In genomic region chr2:15623898-15624541, GRCh38 we compare ENCODE assay signal across 37 cellular contexts.
"Had no signal": no experiment of that assay in that cellular context is flagged by ENCODE, and none has a peak within 500 bp of the region (broad histone marks: within the 10 kb centered on the region; RNA-seq: fewer than 3 reads in every experiment).

No MANE protein-coding gene starts in this region.

- H3K4me1 Mint-ChIP-seq: activated B cell treated with CpG ODN at 0.5 μM for 24 hours; activated naive CD4-positive, alpha-beta T cell treated with anti-CD3 and anti-CD28 coated beads, Interleukin-2, amount 50 U/mL, for 24 hours; activated naive CD8-positive, alpha-beta T cell treated with anti-CD3 and anti-CD28 coated beads for 36 hours; activated naive CD8-positive, alpha-beta T cell treated with anti-CD3 and anti-CD28 coated beads, Interleukin-2, amount 50 U/mL, for 24 hours had no signal

- DNase-seq: activated B cell treated with CpG ODN at 0.5 μM for 24 hours; activated CD4-positive, alpha-beta T cell treated with anti-CD3 and anti-CD28 coated beads for 48 hours; activated CD4-positive, alpha-beta T cell treated with anti-CD3 and anti-CD28 coated beads, Interleukin-2, amount 50 U/mL, for 1 hour; activated CD4-positive, alpha-beta T cell treated with anti-CD3 and anti-CD28 coated beads, Interleukin-2, amount 50 U/mL, for 48 hours; activated CD8-positive, alpha-beta memory T cell treated with anti-CD3 and anti-CD28 coated beads, Interleukin-2, amount 10 ng/mL, durations not matched to agents 7 days and 5 days; activated CD8-positive, alpha-beta memory T cell treated with anti-CD3 and anti-CD28 coated beads, Interleukin-2, amount 50 U/mL, for 4 hours; activated CD8-positive, alpha-beta T cell treated with anti-CD3 and anti-CD28 coated beads, Interleukin-2, amount 10 ng/mL, durations not matched to agents 7 days and 5 days; activated effector memory CD4-positive, alpha-beta T cell treated with anti-CD3 and anti-CD28 coated beads, Interleukin-2, amount 50 U/mL, for 16 hours; activated naive CD4-positive, alpha-beta T cell treated with anti-CD3 and anti-CD28 coated beads for 36 hours; activated naive CD8-positive, alpha-beta T cell treated with anti-CD3 and anti-CD28 coated beads for 36 hours; activated naive CD8-positive, alpha-beta T cell treated with anti-CD3 and anti-CD28 coated beads, Interleukin-2, amount 50 U/mL, for 24 hours; activated T-cell treated with anti-CD3 and anti-CD28 coated beads, Interleukin-2, amount 50 U/mL, for 1 hour; activated T-cell treated with anti-CD3 and anti-CD28 coated beads, Interleukin-2, amount 50 U/mL, for 48 hours; adrenal gland; amygdala; aorta; body of pancreas; central memory CD4-positive, alpha-beta T cell; cerebellar nuclear complex; colonic mucosa; effector CD8-positive, alpha-beta T cell; esophagus squamous epithelium; foreskin melanocyte; head of caudate nucleus; T-helper 17 cell; T1000; WERI-Rb-1 had no signal

- H3K9me3 Mint-ChIP-seq: activated B cell treated with CpG ODN at 0.5 μM for 24 hours; activated naive CD4-positive, alpha-beta T cell treated with anti-CD3 and anti-CD28 coated beads, Interleukin-2, amount 50 U/mL, for 24 hours had no signal

- H3K4me3 Mint-ChIP-seq: activated B cell treated with CpG ODN at 0.5 μM for 24 hours; activated CD8-positive, alpha-beta memory T cell treated with anti-CD3 and anti-CD28 coated beads, Interleukin-2, amount 10 ng/mL, durations not matched to agents 7 days and 5 days; activated CD8-positive, alpha-beta T cell treated with anti-CD3 and anti-CD28 coated beads, Interleukin-2, amount 10 ng/mL, durations not matched to agents 7 days and 5 days; activated naive CD4-positive, alpha-beta T cell treated with anti-CD3 and anti-CD28 coated beads for 36 hours; activated naive CD4-positive, alpha-beta T cell treated with anti-CD3 and anti-CD28 coated beads, Interleukin-2, amount 50 U/mL, for 24 hours; activated naive CD8-positive, alpha-beta T cell treated with anti-CD3 and anti-CD28 coated beads for 36 hours; activated naive CD8-positive, alpha-beta T cell treated with anti-CD3 and anti-CD28 coated beads, Interleukin-2, amount 50 U/mL, for 24 hours; activated T-helper 1 cell treated with anti-CD3 and anti-CD28 coated beads, Interleukin-12 subunit alpha, Interleukin-12 subunit beta, Interleukin-2, Interleukin-4 antibody, amounts not matched to agents 30 ng/mL and 10 ng/mL and 1 ng/mL, durations not matched to agents 14 hours and 24 hours and 36 hours; T-helper 17 cell; T-helper 2 cell treated with Interferon-gamma antibody and Interleukin-4, amounts not matched to agents 5 μg/mL and 100 μg/mL, for 36 hours had no signal

- H3K27ac ChIP-seq: adrenal gland, body of pancreas, cardiac muscle cell, colonic mucosa, epithelial cell of prostate, esophagus squamous epithelium, gastroesophageal sphincter, WERI-Rb-1 had no signal

- H3K4me3 ChIP-seq: adrenal gland, body of pancreas, cardiac muscle cell, colonic mucosa, esophagus squamous epithelium, gastroesophageal sphincter had no signal

- H3K9me3 ChIP-seq: adrenal gland, body of pancreas, colonic mucosa, esophagus squamous epithelium, gastroesophageal sphincter had no signal

- ATAC-seq: activated CD4-positive, CD25-positive, alpha-beta regulatory T cell treated with anti-CD3 and anti-CD28 coated beads, Interleukin-2, amount 50 U/mL, for 24 hours; activated CD8-positive, alpha-beta memory T cell treated with anti-CD3 and anti-CD28 coated beads, Interleukin-2, amount 10 ng/mL, durations not matched to agents 7 days and 5 days; activated CD8-positive, alpha-beta T cell treated with anti-CD3 and anti-CD28 coated beads, Interleukin-2, amount 10 ng/mL, durations not matched to agents 7 days and 5 days; activated naive CD8-positive, alpha-beta T cell treated with anti-CD3 and anti-CD28 coated beads, Interleukin-2, amount 50 U/mL, for 24 hours; body of pancreas; gastroesophageal sphincter; T-helper 17 cell had no signal

- H3K27me3 Mint-ChIP-seq: activated B cell treated with CpG ODN at 0.5 μM for 24 hours; activated CD8-positive, alpha-beta memory T cell treated with anti-CD3 and anti-CD28 coated beads, Interleukin-2, amount 10 ng/mL, durations not matched to agents 7 days and 5 days; activated naive CD4-positive, alpha-beta T cell treated with anti-CD3 and anti-CD28 coated beads, Interleukin-2, amount 50 U/mL, for 24 hours; activated naive CD8-positive, alpha-beta T cell treated with anti-CD3 and anti-CD28 coated beads for 36 hours; activated naive CD8-positive, alpha-beta T cell treated with anti-CD3 and anti-CD28 coated beads, Interleukin-2, amount 50 U/mL, for 24 hours; T-helper 17 cell had no signal

- H3K4me1 ChIP-seq: colonic mucosa, esophagus squamous epithelium, gastroesophageal sphincter had no signal

- H3K27ac Mint-ChIP-seq: activated B cell treated with CpG ODN at 0.5 μM for 24 hours; activated CD8-positive, alpha-beta memory T cell treated with anti-CD3 and anti-CD28 coated beads, Interleukin-2, amount 10 ng/mL, durations not matched to agents 7 days and 5 days; activated CD8-positive, alpha-beta T cell treated with anti-CD3 and anti-CD28 coated beads, Interleukin-2, amount 10 ng/mL, durations not matched to agents 7 days and 5 days; activated naive CD4-positive, alpha-beta T cell treated with anti-CD3 and anti-CD28 coated beads for 36 hours; activated naive CD4-positive, alpha-beta T cell treated with anti-CD3 and anti-CD28 coated beads, Interleukin-2, amount 50 U/mL, for 24 hours; activated naive CD8-positive, alpha-beta T cell treated with anti-CD3 and anti-CD28 coated beads for 36 hours; activated naive CD8-positive, alpha-beta T cell treated with anti-CD3 and anti-CD28 coated beads, Interleukin-2, amount 50 U/mL, for 24 hours; activated T-helper 1 cell treated with anti-CD3 and anti-CD28 coated beads, Interleukin-12 subunit alpha, Interleukin-12 subunit beta, Interleukin-2, Interleukin-4 antibody, amounts not matched to agents 30 ng/mL and 10 ng/mL and 1 ng/mL, durations not matched to agents 14 hours and 24 hours and 36 hours; activated T-helper 2 cell treated with anti-CD3 and anti-CD28 coated beads, Interferon-gamma antibody, Interleukin-2, Interleukin-4, amounts not matched to agents 10 μg/mL and 5 μg/mL and 100 μg/mL, durations not matched to agents 14 hours and 24 hours and 36 hours; T-helper 17 cell; T-helper 2 cell treated with Interferon-gamma antibody and Interleukin-4, amounts not matched to agents 5 μg/mL and 100 μg/mL, for 36 hours had no signal

- H3K27me3 ChIP-seq: adrenal gland, body of pancreas, cardiac muscle cell, colonic mucosa, esophagus squamous epithelium, gastroesophageal sphincter had no signal

- FAIRE-seq: endometrium, endothelial cell of umbilical vein had no signal
